Comparison of ENCODE assay signal across 15 cellular contexts in genomic region chr16:12094537-12095265, GRCh38.
DNase-seq lines count a peak whose midpoint lies in the region; ATAC-seq and TF ChIP-seq lines count a peak whose summit lies in the region.
"Had no signal": no experiment of that assay in that cellular context is flagged by ENCODE, and none has a peak within 500 bp of the region (broad histone marks: within the 10 kb centered on the region; RNA-seq: fewer than 3 reads in every experiment).

No MANE protein-coding gene starts in this region.

- H3K4me3 ChIP-seq in AG10803 (ENCODE audit: low read length) (no peak overlapping the region), neuronal stem cell (ENCODE audit: low read length in 2 of 2) (no peak overlapping the region), A673 (ENCODE audit: low read depth, low read length, poor library complexity, severe bottlenecking) (no peak overlapping the region)

- H3K4me2 ChIP-seq in neuronal stem cell (ENCODE audit: insufficient read depth, low read length, poor library complexity, severe bottlenecking) = no peak overlapping the region

- no peak for TF ChIP-seq POLR2A in erythroblast (IDR thresholded peaks at IDR 0.05; ENCODE audit: low read length)

- H3K27ac ChIP-seq in neuronal stem cell (replicated peaks; ENCODE audit: low read length) (peak overlapping the region; percentile 89), A673 (ENCODE audit: low read depth, low read length, poor library complexity, severe bottlenecking) (no peak overlapping the region)

- no peak overlapping the region for H3K4ac ChIP-seq in neuronal stem cell (ENCODE audit: low read length)

- H3K9me3 ChIP-seq in neuronal stem cell (replicated peaks in 1 of 2; ENCODE audit: control insufficient read depth in 2 of 2, insufficient read depth in 1 of 2, low read depth in 1 of 2, low read length in 2 of 2) (no peaks in the 10 kb centered on the region), A673 (ENCODE audit: low read depth, low read length, poor library complexity, severe bottlenecking) (no peaks in the 10 kb centered on the region)
- H3K9me3 ChIP-seq: breast epithelium had no signal

- H3K79me1 ChIP-seq in neuronal stem cell (ENCODE audit: low read depth, low read length) = no peaks in the 10 kb centered on the region

- H2AFZ ChIP-seq in neuronal stem cell (ENCODE audit: low read length) = no peak overlapping the region
- H2AFZ ChIP-seq: GM23248 had no signal

- DNase-seq in AG10803 (ENCODE audit: low read depth) (peak; percentile 33), GM13976 (ENCODE audit: low spot score) (no peak), neuronal stem cell (ENCODE audit: low spot score) (no peak), A673 (ENCODE audit: low spot score) (no peak), erythroblast (lab: John Stamatoyannopoulos, UW) (no peak), GM10248 (ENCODE audit: extremely low spot score) (no peak)
- no peak for DNase-seq in central memory CD8-positive, alpha-beta T cell (ENCODE audit: low spot score in 2 of 2)
- DNase-seq: cortex of kidney, GF-D8 had no signal

- no peak overlapping the region for H4K91ac ChIP-seq in neuronal stem cell (ENCODE audit: low read depth, low read length, poor library complexity)

- TF ChIP-seq CTCF in AG10803 (conservative IDR thresholded peaks at IDR 0.05; ENCODE audit: low read length) = no peak
- TF ChIP-seq CTCF in GM13976 (IDR thresholded peaks at IDR 0.05; ENCODE audit: borderline replicate concordance, control extremely low read depth, extremely low read depth, insufficient read depth, missing control alignments) = peak; percentile 0
- no peak for TF ChIP-seq CTCF in A673 (conservative IDR thresholded peaks at IDR 0.05; ENCODE audit: low read depth, low read length)
- no peak for TF ChIP-seq CTCF in GM10248 (IDR thresholded peaks at IDR 0.05; ENCODE audit: control extremely low read depth, extremely low read depth, low read depth, missing control alignments)

- H2BK12ac ChIP-seq in neuronal stem cell (ENCODE audit: low read length) = no peak overlapping the region

- no peak overlapping the region for H3K14ac ChIP-seq in neuronal stem cell (ENCODE audit: low read length)

- CTCF ChIA-PET in A673 (lab: Charles Lee) (interaction anchor here (0.6 to 1.9 kb wide), 7 partner anchors 11 to 1779 kb away, joined by 3 to 7 read pairs (median 4); no protein-coding TSS in a partner anchor), GM10248 (lab: Yijun Ruan, JAX) (interaction anchor here (0.6 to 4.3 kb wide), 43 partner anchors 8 to 1673 kb away, joined by 3 to 48 read pairs (median 4); no protein-coding TSS in a partner anchor)

- BruUV-seq in A673 (replicated peaks; lab: Mats Ljungman, UMichigan) = no TSS peak

- peaks cover 8% of the 10 kb centered on the region for H3K36me3 Mint-ChIP-seq in central memory CD8-positive, alpha-beta T cell (ENCODE audit: insufficient read depth)
- H3K36me3 Mint-ChIP-seq: natural killer cell had no signal

- no peak for ATAC-seq in central memory CD8-positive, alpha-beta T cell (replicated peaks; ENCODE audit: extremely low read depth, poor library complexity, severe bottlenecking)
- no peak for ATAC-seq in GM21576 (IDR thresholded peaks at IDR 0.05; ENCODE audit: unreplicated experiment)

- peak overlapping the region; percentile 38 for H3K27ac Mint-ChIP-seq in central memory CD8-positive, alpha-beta T cell (ENCODE audit: low read depth)
- H3K27ac Mint-ChIP-seq: activated CD4-positive, alpha-beta T cell treated with anti-CD3 and anti-CD28 coated beads, Interleukin-2, amount 10 ng/mL, durations not matched to agents 7 days and 5 days; memory B cell; natural killer cell had no signal

- WGBS in neuronal stem cell (ENCODE audit: extremely low coverage in 2 of 2, insufficient read length in 2 of 2, insufficient replicate concordance in 1 of 2), 2 donors = no CpG with 5 or more reads among the region's 13 CpGs

- H2BK15ac ChIP-seq in neuronal stem cell (ENCODE audit: low read length) = no peak overlapping the region

- in situ Hi-C loops in GM13976 (cut with MboI; ENCODE audit: low sequenced_read_pairs, unreplicated experiment) = no loop called here

- H2BK120ac ChIP-seq in neuronal stem cell (ENCODE audit: low read depth, low read length) = no peak overlapping the region

- peaks cover 21% of the 10 kb centered on the region for H3K4me1 Mint-ChIP-seq in central memory CD8-positive, alpha-beta T cell

- POLR2A ChIA-PET in A673 (lab: Charles Lee; ENCODE audit: low non-redundant PET) (no interaction called here), GM10248 (lab: Yijun Ruan, JAX) (no interaction called here)

- H3K36me3 ChIP-seq in neuronal stem cell (replicated peaks in 1 of 2; ENCODE audit: control insufficient read depth in 2 of 2, insufficient read depth in 2 of 2, low read length in 2 of 2) (no peaks in the 10 kb centered on the region), A673 (ENCODE audit: insufficient read depth, low read length, poor library complexity, severe bottlenecking) (no peaks in the 10 kb centered on the region)
- H3K36me3 ChIP-seq: breast epithelium had no signal

- no peak overlapping the region for H2AK5ac ChIP-seq in neuronal stem cell (ENCODE audit: low read depth, low read length)

- no peaks in the 10 kb centered on the region for H3K9me3 Mint-ChIP-seq in central memory CD8-positive, alpha-beta T cell
- H3K9me3 Mint-ChIP-seq: activated CD4-positive, alpha-beta T cell treated with anti-CD3 and anti-CD28 coated beads, Interleukin-2, amount 10 ng/mL, durations not matched to agents 7 days and 5 days; memory B cell; natural killer cell had no signal

- H2BK5ac ChIP-seq in neuronal stem cell (ENCODE audit: low read length) = no peak overlapping the region

- H4K8ac ChIP-seq in neuronal stem cell (ENCODE audit: low read depth, low read length) = no peak overlapping the region

- intact Hi-C loops in A673 (cut with micrococcal nuclease; ENCODE audit: unreplicated experiment) = loop anchor here (1.0 to 10.0 kb wide), 4 partner anchors 120 to 1778 kb away; no protein-coding TSS in a partner anchor

- H3K4me1 ChIP-seq in neuronal stem cell (ENCODE audit: control insufficient read depth in 2 of 2, insufficient read depth in 1 of 2, low read depth in 1 of 2, low read length in 2 of 2) (peaks cover 46 to 63% of the 10 kb centered on the region in 2 donors), A673 (ENCODE audit: insufficient read depth, low read length, poor library complexity, severe bottlenecking) (peaks cover 12% of the 10 kb centered on the region)
- H3K4me1 ChIP-seq: breast epithelium had no signal

- no peak overlapping the region for H3K18ac ChIP-seq in neuronal stem cell (ENCODE audit: low read length)

- H3K23ac ChIP-seq in neuronal stem cell (ENCODE audit: low read depth, low read length, poor library complexity) = no peak overlapping the region

- no peak overlapping the region for H3K9ac ChIP-seq in neuronal stem cell (ENCODE audit: low read depth, low read length, poor library complexity)

- H3K4me3 Mint-ChIP-seq in central memory CD8-positive, alpha-beta T cell = peak overlapping the region; percentile 53

- no peaks in the 10 kb centered on the region for H3K27me3 ChIP-seq in neuronal stem cell (ENCODE audit: control insufficient read depth in 3 of 3, insufficient read depth in 3 of 3, low read depth in 1 of 3, low read length in 3 of 3)
- H3K27me3 ChIP-seq in A673 (replicated peaks; ENCODE audit: insufficient read depth, low read depth, low read length, poor library complexity) = no peaks in the 10 kb centered on the region
- H3K27me3 ChIP-seq: breast epithelium had no signal

- H3K27me3 Mint-ChIP-seq in central memory CD8-positive, alpha-beta T cell = no peaks in the 10 kb centered on the region
- H3K27me3 Mint-ChIP-seq: activated CD4-positive, alpha-beta T cell treated with anti-CD3 and anti-CD28 coated beads, Interleukin-2, amount 10 ng/mL, durations not matched to agents 7 days and 5 days; memory B cell had no signal
